Comparison of ENCODE assay signal across 17 cellular contexts in the genomic region with DNA sequence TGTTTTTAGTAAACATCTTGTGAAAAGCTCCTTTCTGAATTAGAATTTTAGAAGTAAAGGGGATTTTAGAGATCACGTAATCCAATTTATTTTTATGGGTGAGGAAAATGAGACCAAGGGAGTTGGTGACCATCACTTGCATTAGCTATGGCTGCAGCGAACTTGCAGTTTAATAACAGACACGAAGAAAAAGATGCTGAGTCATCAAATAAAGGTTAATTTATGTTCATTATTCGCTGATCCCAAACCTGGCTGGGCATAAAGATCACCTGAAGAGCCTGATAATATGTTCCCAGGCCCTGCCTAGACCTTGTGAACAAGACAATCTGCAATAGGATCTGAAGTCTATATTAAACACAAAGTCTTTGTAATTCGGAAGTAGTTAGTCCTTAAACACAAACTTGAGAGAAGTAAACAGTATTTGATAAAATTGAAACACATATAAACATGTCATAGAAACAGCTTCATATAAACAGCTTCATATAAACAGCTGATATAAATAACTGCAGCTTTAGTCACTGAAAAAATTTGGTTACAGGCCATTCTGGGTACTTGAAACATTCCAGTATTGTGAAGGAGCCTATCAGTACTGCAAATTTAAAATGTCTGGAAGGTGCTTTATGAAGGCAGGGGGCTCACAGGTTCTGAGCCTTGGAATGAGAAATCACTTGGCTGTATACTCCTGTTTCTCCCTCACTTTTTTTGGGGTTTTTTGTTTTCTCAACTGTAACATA. TPM values are rescaled to one million over a fixed set of nuclear protein-coding genes. Genes with fewer than 3 reads are reported as not detected.
DNase-seq lines count a peak whose midpoint lies in the region; ATAC-seq and TF ChIP-seq lines count a peak whose summit lies in the region.
"Had no signal": no experiment of that assay in that cellular context is flagged by ENCODE, and none has a peak within 500 bp of the region (broad histone marks: within the 10 kb centered on the region; RNA-seq: fewer than 3 reads in every experiment).

No MANE protein-coding gene starts in this region.

- H3K4me1 ChIP-seq in mucosa of descending colon (ENCODE audit: low read depth), result no peaks in the 10 kb centered on the region
- H3K4me1 ChIP-seq: BLaER1 treated with 17β-estradiol and CSF1 and Interleukin-3, amounts not matched to agents 10 nM and 100 nM had no signal

- H3K9me3 ChIP-seq in mucosa of descending colon, result no peaks in the 10 kb centered on the region

- no peak overlapping the region for H3K4me3 ChIP-seq in fibroblast of villous mesenchyme (ENCODE audit: low read depth, low read length)
- H3K4me3 ChIP-seq in mucosa of descending colon, result no peak overlapping the region
- H3K4me3 ChIP-seq: BLaER1 treated with 17β-estradiol and CSF1 and Interleukin-3, amounts not matched to agents 10 nM and 100 nM; GM12878 had no signal

- intact Hi-C loops in mucosa of descending colon (cut with DNase I, micrococcal nuclease), result no loop called here

- TF ChIP-seq CTCF in fibroblast of villous mesenchyme (IDR thresholded peaks at IDR 0.05; ENCODE audit: insufficient read depth, low read depth, low read length) (no peak), mucosa of descending colon (IDR thresholded peaks at IDR 0.05) (no peak)

- ATAC-seq in mucosa of descending colon, result no peak
- ATAC-seq: CD8-positive, alpha-beta T cell; GM12878 had no signal

- no peaks in the 10 kb centered on the region for H3K36me3 ChIP-seq in mucosa of descending colon (ENCODE audit: low read depth)
- H3K36me3 ChIP-seq: BLaER1 treated with 17β-estradiol and CSF1 and Interleukin-3, amounts not matched to agents 10 nM and 100 nM had no signal

- DNase-seq in NCI-H82 (lab: John Stamatoyannopoulos, UW), result peak; percentile 12
- DNase-seq in NCI-H82 treated with DMSO at 0.1 percent for 48 hours (lab: John Stamatoyannopoulos, UW; ENCODE audit: unreplicated experiment), result no peak
- DNase-seq in astrocyte of the hippocampus (ENCODE audit: low read depth, low spot score), result peak; percentile 7
- peak; percentile 22 for DNase-seq in fibroblast of villous mesenchyme (ENCODE audit: low read depth)
- no peak for DNase-seq in 8988T
- no peak for DNase-seq in mucosa of descending colon
- no peak for DNase-seq in retina
- DNase-seq: Calu3; CD8-positive, alpha-beta T cell; DMS79 treated with DMSO at 0.1 percent for 48 hours; GF-D8; GOT3; H9; KBM-7 had no signal

RNA-seq across cellular contexts. Expression of gene GPR158, which starts 16.5 kb away (rescaled TPM):
- total RNA-seq in fibroblast of villous mesenchyme, result 0.43 and 0.97 TPM in 2 replicates
- under 1 TPM; 0.20 to 0.51 (median 0.24) TPM for total RNA-seq in mucosa of descending colon
- total RNA-seq: B cell; Calu3; CD8-positive, alpha-beta T cell; GM12878 had no signal

Comparison
In these comparisons a context has a peak if more than half of its experiments do, and no peak if none do; other contexts are left out.
1. DNase-seq: peak in NCI-H82 (single experiment), astrocyte of the hippocampus (single experiment) and fibroblast of villous mesenchyme (single experiment); none in NCI-H82 treated with DMSO at 0.1 percent for 48 hours (single experiment), 8988T (single experiment), mucosa of descending colon (0 of 3) and retina (single experiment).